ENCODE assay signal across 8 cellular contexts in the genomic region with DNA sequence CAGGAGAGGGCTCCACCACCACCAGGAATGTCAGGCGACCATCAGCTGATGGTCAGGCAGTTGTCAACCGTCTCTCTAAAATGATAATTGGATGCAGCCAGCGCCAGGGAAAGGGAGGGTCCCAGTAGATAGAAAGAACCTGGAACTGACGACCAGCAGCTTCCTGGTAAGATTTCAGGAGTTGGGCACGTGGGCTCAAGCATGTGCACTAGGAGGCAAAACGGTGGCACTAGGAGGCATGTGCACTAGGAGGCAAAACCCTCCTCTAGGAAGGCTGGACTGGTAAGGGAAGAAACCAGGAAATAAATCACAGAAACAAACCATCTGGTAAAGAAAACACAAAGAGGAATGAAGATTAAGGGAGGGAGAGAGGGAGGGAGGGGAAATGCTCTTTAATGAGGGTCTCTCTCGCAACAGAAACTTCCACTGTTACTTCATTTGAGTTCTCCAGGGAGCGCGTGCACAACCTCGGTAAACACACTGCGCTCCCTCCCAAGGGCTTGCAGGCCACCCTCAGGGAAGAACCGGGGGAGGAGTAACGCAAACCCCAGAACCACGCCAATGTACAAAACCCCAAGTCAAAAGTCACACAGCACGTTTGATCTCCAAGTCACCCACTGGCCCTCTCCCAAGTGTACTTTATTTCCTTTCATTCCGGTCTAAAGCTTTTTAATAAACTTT.
A peak's percentile ranks its signal among the peaks of the same experiment; 100 is the strongest.
DNase-seq lines count a peak whose midpoint lies in the region; ATAC-seq and TF ChIP-seq lines count a peak whose summit lies in the region.

No MANE protein-coding gene starts in this region.

- peaks cover 74% of the 10 kb centered on the region for H3K4me1 ChIP-seq in mesodermal cell (ENCODE audit: control insufficient read depth, insufficient read depth, low read length, poor library complexity, severe bottlenecking)
- H3K4me1 ChIP-seq in transverse colon, result peaks cover 44 to 72% (median 51%) of the 10 kb centered on the region in 4 donors
- peaks cover 16% of the 10 kb centered on the region for H3K4me1 ChIP-seq in CD4-positive, alpha-beta memory T cell (ENCODE audit: insufficient read depth, low read length)

- in situ Hi-C loops in transverse colon (cut with MboI; ENCODE audit: low pct_ligation_motif_present in 1 of 4, low pct_unique_long_range_greater_than_20kb in 1 of 4, low sequenced_read_pairs in 3 of 4), result no loop called here

- H3K4me3 Mint-ChIP-seq in CD4-positive, alpha-beta memory T cell, result no peak overlapping the region

- CTCF ChIA-PET in CD4-positive, alpha-beta memory T cell (lab: Charles Lee; ENCODE audit: partially characterized antibody), result no interaction called here

- intact Hi-C loops in transverse colon (cut with DNase I; ENCODE audit: low total_unique reads), result loop anchor here (2.0 to 10.0 kb wide), 2 partner anchors 73 to 101 kb away; no protein-coding TSS in a partner anchor
- intact Hi-C loops in CD4-positive, alpha-beta memory T cell (cut with micrococcal nuclease), result no loop called here

- H3K36me3 ChIP-seq in mesodermal cell (ENCODE audit: control insufficient read depth, insufficient read depth, low read length) (peaks cover 9% of the 10 kb centered on the region), transverse colon (no peaks in the 10 kb centered on the region)
- no peaks in the 10 kb centered on the region for H3K36me3 ChIP-seq in CD4-positive, alpha-beta memory T cell (ENCODE audit: insufficient read depth, low read length)

- H3K9me3 Mint-ChIP-seq in activated naive CD4-positive, alpha-beta T cell treated with anti-CD3 and anti-CD28 coated beads, Interleukin-2, amount 50 U/mL, for 72 hours, result no peaks in the 10 kb centered on the region
- H3K9me3 Mint-ChIP-seq in CD4-positive, alpha-beta memory T cell, result no peaks in the 10 kb centered on the region

- H3K27ac ChIP-seq in mesodermal cell (ENCODE audit: low read depth, low read length, severe bottlenecking) (peak overlapping the region; percentile 83), transverse colon (peak overlapping the region; percentile 80 to 89 (median 85))
- no peak overlapping the region for H3K27ac ChIP-seq in CD4-positive, alpha-beta memory T cell (ENCODE audit: low read depth, low read length)

- H3K27ac Mint-ChIP-seq in activated naive CD4-positive, alpha-beta T cell treated with anti-CD3 and anti-CD28 coated beads, Interleukin-2, amount 50 U/mL, for 72 hours, result peak overlapping the region in 1 of 2 donors; percentile 8
- H3K27ac Mint-ChIP-seq in CD4-positive, alpha-beta memory T cell, result peak overlapping the region in 2 of 7 donors; percentile 25 to 85

- TF ChIP-seq POLR2A in transverse colon (IDR thresholded peaks at IDR 0.05), result no peak

- WGBS in mesodermal cell (ENCODE audit: insufficient coverage in 2 of 2), 2 experiments, result 74 to 81% methylated on average over 11 to 14 of the region's 16 CpGs
- 53 to 57% methylated on average over 8 to 16 of the region's 16 CpGs for WGBS in transverse colon (ENCODE audit: low coverage in 1 of 2), 2 donors

- H3K9me3 ChIP-seq in mesodermal cell (ENCODE audit: control insufficient read depth, low read length) (no peaks in the 10 kb centered on the region), transverse colon (no peaks in the 10 kb centered on the region)
- no peaks in the 10 kb centered on the region for H3K9me3 ChIP-seq in CD4-positive, alpha-beta memory T cell (ENCODE audit: control insufficient read depth in 1 of 2, low read length in 2 of 2)

- H3K4me3 ChIP-seq in choroid plexus epithelial cell (ENCODE audit: low read depth, low read length), result no peak overlapping the region
- no peak overlapping the region for H3K4me3 ChIP-seq in mesodermal cell (ENCODE audit: extremely low read depth, insufficient read depth, low read length, poor library complexity, severe bottlenecking)
- no peak overlapping the region for H3K4me3 ChIP-seq in transverse colon
- no peak overlapping the region for H3K4me3 ChIP-seq in CD4-positive, alpha-beta memory T cell (ENCODE audit: low read length in 2 of 2)

- no peak for TF ChIP-seq EP300 in transverse colon (IDR thresholded peaks at IDR 0.05; ENCODE audit: low read depth)

- no peak for TF ChIP-seq CTCF in choroid plexus epithelial cell (conservative IDR thresholded peaks at IDR 0.05; ENCODE audit: low read depth, low read length)
- no peak for TF ChIP-seq CTCF in transverse colon (IDR thresholded peaks at IDR 0.05)

- no peaks in the 10 kb centered on the region for H3K27me3 Mint-ChIP-seq in CD4-positive, alpha-beta memory T cell

- H3K27me3 ChIP-seq in transverse colon, result no peaks in the 10 kb centered on the region
- no peaks in the 10 kb centered on the region for H3K27me3 ChIP-seq in CD4-positive, alpha-beta memory T cell (ENCODE audit: insufficient read depth, low read length)

- DNase-seq in NCI-H1436 (lab: John Stamatoyannopoulos, UW) (peak; percentile 39), NCI-H1436 treated with DMSO at 0.1 percent for 48 hours (lab: John Stamatoyannopoulos, UW) (no peak), choroid plexus epithelial cell (ENCODE audit: low read depth) (peak; percentile 73), transverse colon (no peak), NCI-H524 (lab: John Stamatoyannopoulos, UW) (no peak)
- DNase-seq in activated naive CD4-positive, alpha-beta T cell treated with anti-CD3 and anti-CD28 coated beads, Interleukin-2, amount 50 U/mL, for 72 hours (ENCODE audit: low spot score in 2 of 2), result no peak
- no peak for DNase-seq in CD4-positive, alpha-beta memory T cell

- POLR2A ChIA-PET in CD4-positive, alpha-beta memory T cell (lab: Charles Lee; ENCODE audit: partially characterized antibody), result no interaction called here

- ATAC-seq in activated naive CD4-positive, alpha-beta T cell treated with anti-CD3 and anti-CD28 coated beads, Interleukin-2, amount 50 U/mL, for 72 hours, result no peak

- peaks cover 0 to 7% of the 10 kb centered on the region in 2 donors for H3K36me3 Mint-ChIP-seq in activated naive CD4-positive, alpha-beta T cell treated with anti-CD3 and anti-CD28 coated beads, Interleukin-2, amount 50 U/mL, for 72 hours
- peaks cover 3 to 12% of the 10 kb centered on the region in 2 donors for H3K36me3 Mint-ChIP-seq in CD4-positive, alpha-beta memory T cell

- peaks cover 2 to 13% (median 7%) of the 10 kb centered on the region in 4 donors for H3K4me1 Mint-ChIP-seq in CD4-positive, alpha-beta memory T cell

Comparison
In these comparisons a context has a peak if more than half of its experiments do, and no peak if none do; other contexts are left out.
1. DNase-seq: peak in NCI-H1436 (single experiment) and choroid plexus epithelial cell (single experiment); none in NCI-H1436 treated with DMSO at 0.1 percent for 48 hours (single experiment), transverse colon (single experiment), activated naive CD4-positive, alpha-beta T cell treated with anti-CD3 and anti-CD28 coated beads, Interleukin-2, amount 50 U/mL, for 72 hours (0 of 2), NCI-H524 (0 of 2) and CD4-positive, alpha-beta memory T cell (0 of 5).